Comparison of ENCODE assay signal across 13 cellular contexts in genomic region chr5:78793907-78794687, GRCh38.
"Had no signal": no experiment of that assay in that cellular context is flagged by ENCODE, and none has a peak within 500 bp of the region (broad histone marks: within the 10 kb centered on the region; RNA-seq: fewer than 3 reads in every experiment).

No MANE protein-coding gene starts in this region.

- ATAC-seq: activated naive CD8-positive, alpha-beta T cell treated with anti-CD3 and anti-CD28 coated beads, Interleukin-2, amount 50 U/mL, for 24 hours; effector memory CD8-positive, alpha-beta T cell; left lung; stimulated activated effector memory CD8-positive, alpha-beta T cell treated with anti-CD3 and anti-CD28 coated beads, Interleukin-12 subunit alpha, Interleukin-12 subunit beta, amount 100 ng/mL, for 72 hours had no signal

- H3K27me3 ChIP-seq: left lung, transverse colon had no signal

- H3K9me3 ChIP-seq: left lung, transverse colon had no signal

- H3K9me3 Mint-ChIP-seq: activated naive CD4-positive, alpha-beta T cell treated with anti-CD3 and anti-CD28 coated beads for 36 hours; activated naive CD8-positive, alpha-beta T cell treated with anti-CD3 and anti-CD28 coated beads, Interleukin-2, amount 50 U/mL, for 24 hours; activated T-helper 2 cell treated with anti-CD3 and anti-CD28 coated beads, Interferon-gamma antibody, Interleukin-2, Interleukin-4, amounts not matched to agents 10 μg/mL and 5 μg/mL and 100 μg/mL, durations not matched to agents 14 hours and 24 hours and 36 hours; effector memory CD8-positive, alpha-beta T cell; stimulated activated effector memory CD8-positive, alpha-beta T cell treated with anti-CD3 and anti-CD28 coated beads, Interleukin-12 subunit alpha, Interleukin-12 subunit beta, amount 100 ng/mL, for 72 hours had no signal

- H3K4me3 ChIP-seq: left lung, transverse colon had no signal

- H3K36me3 ChIP-seq: left lung, transverse colon had no signal

- H3K4me3 Mint-ChIP-seq: activated naive CD4-positive, alpha-beta T cell treated with anti-CD3 and anti-CD28 coated beads for 36 hours; activated naive CD8-positive, alpha-beta T cell treated with anti-CD3 and anti-CD28 coated beads, Interleukin-2, amount 50 U/mL, for 24 hours; effector memory CD8-positive, alpha-beta T cell; stimulated activated effector memory CD8-positive, alpha-beta T cell treated with anti-CD3 and anti-CD28 coated beads, Interleukin-12 subunit alpha, Interleukin-12 subunit beta, amount 100 ng/mL, for 72 hours had no signal

- DNase-seq: activated CD4-positive, alpha-beta T cell treated with anti-CD3 and anti-CD28 coated beads for 1 hour; activated CD4-positive, alpha-beta T cell treated with anti-CD3 and anti-CD28 coated beads, Interleukin-2, amount 50 U/mL, for 4 hours; activated naive CD4-positive, alpha-beta T cell treated with anti-CD3 and anti-CD28 coated beads for 36 hours; activated naive CD8-positive, alpha-beta T cell treated with anti-CD3 and anti-CD28 coated beads, Interleukin-2, amount 50 U/mL, for 24 hours; aorta; dermis blood vessel endothelial cell; effector memory CD8-positive, alpha-beta T cell; left lung; mammary epithelial cell; stimulated activated CD4-positive, alpha-beta T cell treated with anti-CD3 and anti-CD28 coated beads, Interleukin-12 subunit alpha, Interleukin-12 subunit beta, amount 100 ng/mL, for 4 hours; transverse colon had no signal

- H3K27me3 Mint-ChIP-seq: activated naive CD8-positive, alpha-beta T cell treated with anti-CD3 and anti-CD28 coated beads, Interleukin-2, amount 50 U/mL, for 24 hours; effector memory CD8-positive, alpha-beta T cell had no signal

- H3K27ac Mint-ChIP-seq: activated naive CD4-positive, alpha-beta T cell treated with anti-CD3 and anti-CD28 coated beads for 36 hours; activated naive CD8-positive, alpha-beta T cell treated with anti-CD3 and anti-CD28 coated beads, Interleukin-2, amount 50 U/mL, for 24 hours; activated T-helper 2 cell treated with anti-CD3 and anti-CD28 coated beads, Interferon-gamma antibody, Interleukin-2, Interleukin-4, amounts not matched to agents 10 μg/mL and 5 μg/mL and 100 μg/mL, durations not matched to agents 14 hours and 24 hours and 36 hours; effector memory CD8-positive, alpha-beta T cell; stimulated activated effector memory CD8-positive, alpha-beta T cell treated with anti-CD3 and anti-CD28 coated beads, Interleukin-12 subunit alpha, Interleukin-12 subunit beta, amount 100 ng/mL, for 72 hours had no signal

- H3K27ac ChIP-seq: left lung, transverse colon had no signal

- H3K4me1 ChIP-seq: transverse colon had no signal

- H3K36me3 Mint-ChIP-seq: stimulated activated effector memory CD8-positive, alpha-beta T cell treated with anti-CD3 and anti-CD28 coated beads, Interleukin-12 subunit alpha, Interleukin-12 subunit beta, amount 100 ng/mL, for 72 hours had no signal
